ENCODE assay signal across 25 cellular contexts in genomic region chr1:7468248-7468647, GRCh38.
DNase-seq lines count a peak whose midpoint lies in the region; ATAC-seq, FAIRE-seq and TF ChIP-seq lines count a peak whose summit lies in the region.
"Had no signal": no experiment of that assay in that cellular context is flagged by ENCODE, and none has a peak within 500 bp of the region (broad histone marks: within the 10 kb centered on the region; RNA-seq: fewer than 3 reads in every experiment).

No MANE protein-coding gene starts in this region.

- POLR2A ChIA-PET in A549 (lab: Yijun Ruan, JAX) (no interaction called here), HEK293 (lab: Yijun Ruan, JAX) (interaction anchor here (0.6 kb wide), 1 partner anchor 134 kb away, joined by 4 read pairs; no protein-coding TSS in a partner anchor), RWPE1 (lab: Yijun Ruan, JAX; ENCODE audit: low non-redundant PET) (no interaction called here)

- 97% methylated on average over 9 of the region's 9 CpGs for WGBS in A549 (ENCODE audit: missing lambda C conversion rate)

- no peak for FAIRE-seq in A549 (lab: Jason Lieb, UNC)
- no peak for FAIRE-seq in GM12891 (lab: Jason Lieb, UNC)

- no peaks in the 10 kb centered on the region for H3K36me3 Mint-ChIP-seq in neural crest cell (ENCODE audit: low read depth)
- H3K36me3 Mint-ChIP-seq: IgD-negative memory B cell had no signal

- H3K36me3 ChIP-seq in HEK293 (ENCODE audit: control insufficient read depth in 2 of 2, insufficient read depth in 1 of 2, low read length in 2 of 2), result no peaks in the 10 kb centered on the region
- H3K36me3 ChIP-seq: BLaER1 had no signal

- TF ChIP-seq EP300 in A549 (IDR thresholded peaks at IDR 0.05), result no peak

- H3K27ac ChIP-seq in A549, result peak overlapping the region; percentile 77 to 98; a peak in 5 of 6 replicates
- no peak overlapping the region for H3K27ac ChIP-seq in HEK293 (ENCODE audit: extremely low read depth, low read depth, low read length)
- H3K27ac ChIP-seq in RWPE1, result peak overlapping the region; percentile 89
- H3K27ac ChIP-seq: BLaER1 had no signal

- H3K4me3 ChIP-seq in A549 (no peak overlapping the region), HEK293 (ENCODE audit: low read depth, low read length) (no peak overlapping the region)
- H3K4me3 ChIP-seq: BLaER1 had no signal

- TF ChIP-seq RAD21 in A549 (conservative IDR thresholded peaks at IDR 0.05 in 1 of 2, IDR thresholded peaks at IDR 0.05 in 1 of 2), result no peak

- no peak for TF ChIP-seq POLR2A in A549 (IDR thresholded peaks at IDR 0.05; ENCODE audit: low read length)
- no peak for TF ChIP-seq POLR2A in GM12891 (IDR thresholded peaks at IDR 0.05; ENCODE audit: low read depth, low read length)

- no peaks in the 10 kb centered on the region for H3K27me3 Mint-ChIP-seq in neural crest cell (ENCODE audit: low read depth)
- H3K27me3 Mint-ChIP-seq: CD4-positive, alpha-beta T cell had no signal

- no peak for DNase-seq in A549 (ENCODE audit: low read depth in 1 of 2, low spot score in 1 of 2)
- DNase-seq in RWPE1 (ENCODE audit: low spot score), result no peak
- no peak for DNase-seq in neural crest cell (ENCODE audit: low read depth, low spot score)
- DNase-seq in A172 (ENCODE audit: low spot score), result no peak
- DNase-seq in NCI-H1436 (lab: John Stamatoyannopoulos, UW), result no peak
- DNase-seq in GM12891 (ENCODE audit: insufficient read length, low spot score), result no peak
- DNase-seq: CD4-positive, alpha-beta T cell; COR-L47; DMS153; GDM1; Kasumi-1; NCI-H1092; NCI-H146; NCI-H2029; NCI-H2171; NCI-H345; NCI-H524; NCI-H774; NK-92 treated with Interleukin-12 subunit alpha and Interleukin-12 subunit beta, amount 100 ng/mL, for 24 hours; SW 1271; T-helper 17 cell had no signal

- CTCF ChIA-PET in A549 (lab: Yijun Ruan, JAX), result no interaction called here
- CTCF ChIA-PET in HEK293 (lab: Yijun Ruan, JAX), result no interaction called here
- CTCF ChIA-PET in RWPE1 (lab: Yijun Ruan, JAX), result interaction anchor here (0.7 kb wide), 1 partner anchor 105 kb away, joined by 3 read pairs; no protein-coding TSS in a partner anchor

- H3K9me3 ChIP-seq in A549 (no peaks in the 10 kb centered on the region), HEK293 (ENCODE audit: control insufficient read depth, insufficient read depth, low read depth, low read length) (no peaks in the 10 kb centered on the region)
- H3K9me3 ChIP-seq: BLaER1 had no signal

- TF ChIP-seq CTCF in A549 (IDR thresholded peaks at IDR 0.05) (no peak), HEK293 (tag by site-specific recombination; IDR thresholded peaks at IDR 0.05) (no peak), RWPE1 (conservative IDR thresholded peaks at IDR 0.05; ENCODE audit: low read depth) (no peak), neural crest cell (conservative IDR thresholded peaks at IDR 0.05) (no peak)

- H3K4me1 ChIP-seq in A549 (peaks cover 44% of the 10 kb centered on the region), HEK293 (ENCODE audit: control insufficient read depth, insufficient read depth, low read length) (peaks cover 7% of the 10 kb centered on the region; the same call in 1 of the 2 replicates)

- no peak for ATAC-seq in A549
- ATAC-seq: Panc1, T-helper 17 cell had no signal

- peak overlapping the region; percentile 45 for H3K27ac Mint-ChIP-seq in neural crest cell (ENCODE audit: unreplicated experiment)
- H3K27ac Mint-ChIP-seq: CD4-positive, alpha-beta T cell; T-helper 17 cell had no signal

- H3K4me3 Mint-ChIP-seq in neural crest cell, result no peak overlapping the region
- H3K4me3 Mint-ChIP-seq: CD4-positive, alpha-beta T cell; T-helper 17 cell had no signal

- no peak overlapping the region for H3K4me2 ChIP-seq in A549
- H3K4me2 ChIP-seq: BLaER1 had no signal

- no peaks in the 10 kb centered on the region for H3K9me3 Mint-ChIP-seq in neural crest cell
- H3K9me3 Mint-ChIP-seq: CD4-positive, alpha-beta T cell; IgD-negative memory B cell had no signal

- peaks cover 2% of the 10 kb centered on the region for H3K4me1 Mint-ChIP-seq in neural crest cell
- H3K4me1 Mint-ChIP-seq: IgD-negative memory B cell had no signal

TF ChIP-seq in A549, 52 proteins besides CTCF, POLR2A, EP300 and RAD21:
- TF ChIP-seq EHF (CRISPR knock-in tag; IDR thresholded peaks at IDR 0.05) (no peak), EHMT2 (IDR thresholded peaks at IDR 0.05; ENCODE audit: low read depth) (no peak), MAX (IDR thresholded peaks at IDR 0.05) (no peak), HOXA7 (CRISPR knock-in tag; IDR thresholded peaks at IDR 0.05) (no peak), CHD2 (IDR thresholded peaks at IDR 0.05; ENCODE audit: low read length, partially characterized antibody) (no peak), HOXB13 (CRISPR knock-in tag; IDR thresholded peaks at IDR 0.05; ENCODE audit: low read depth) (no peak), RNF2 (IDR thresholded peaks at IDR 0.05; ENCODE audit: borderline replicate concordance, low read depth) (no peak), ZFP36 (IDR thresholded peaks at IDR 0.05; ENCODE audit: borderline replicate concordance, partially characterized antibody) (no peak), SMC3 (IDR thresholded peaks at IDR 0.05) (no peak), JUN (IDR thresholded peaks at IDR 0.05) (no peak), CBX2 (IDR thresholded peaks at IDR 0.05; ENCODE audit: borderline replicate concordance, low read depth) (no peak), HOXB5 (CRISPR knock-in tag; IDR thresholded peaks at IDR 0.05) (no peak), BHLHE40 (IDR thresholded peaks at IDR 0.05; ENCODE audit: low read depth, low read length) (no peak), FOSL2 (IDR thresholded peaks at IDR 0.05) (no peak), FOSL2 (CRISPR knock-in tag; IDR thresholded peaks at IDR 0.05) (no peak), NPAS2 (CRISPR knock-in tag; IDR thresholded peaks at IDR 0.05; ENCODE audit: borderline replicate concordance) (no peak), CEBPB (IDR thresholded peaks at IDR 0.05) (no peak), ZSCAN20 (CRISPR knock-in tag; IDR thresholded peaks at IDR 0.05) (no peak)

TF ChIP-seq in HEK293, 187 proteins besides CTCF, POLR2A, EP300 and RAD21 (continues in another document):
- TF ChIP-seq ZNF473 (tag by site-specific recombination; IDR thresholded peaks at IDR 0.05) (no peak), ZNF501 (tag by site-specific recombination; IDR thresholded peaks at IDR 0.05) (no peak), HOXC10 (CRISPR knock-in tag; IDR thresholded peaks at IDR 0.05) (no peak), HOXA7 (CRISPR knock-in tag; IDR thresholded peaks at IDR 0.05; ENCODE audit: borderline replicate concordance) (no peak), REST (tag by site-specific recombination; IDR thresholded peaks at IDR 0.05) (peak; percentile 86)

TF ChIP-seq in GM12891, 5 proteins besides CTCF, POLR2A, EP300 and RAD21:
- TF ChIP-seq PAX5 (IDR thresholded peaks at IDR 0.05; ENCODE audit: insufficient read depth, low read length, severe bottlenecking), result no peak
- no peak for TF ChIP-seq SPI1 (IDR thresholded peaks at IDR 0.05; ENCODE audit: low read depth, low read length)
- TF ChIP-seq POLR2AphosphoS5 (IDR thresholded peaks at IDR 0.05; ENCODE audit: low read depth, low read length), result no peak
- no peak for TF ChIP-seq POU2F2 (IDR thresholded peaks at IDR 0.05; ENCODE audit: low read depth, low read length)
- no peak for TF ChIP-seq TAF1 (IDR thresholded peaks at IDR 0.05; ENCODE audit: low read depth, low read length)

Comparison
In these comparisons a context has a peak if more than half of its experiments do, and no peak if none do; other contexts are left out.
1. Of the 5 proteins assayed by ChIP-seq in both HEK293 and A549: peak only in HEK293: REST; only in A549: none; in both: none; in neither: 4.